In genomic region chr5:138438003-138438723, GRCh38 we compare ENCODE assay signal across 8 cellular contexts. TPM values are rescaled to one million over a fixed set of nuclear protein-coding genes. Genes with fewer than 3 reads are reported as not detected.
A peak's percentile ranks its signal among the peaks of the same experiment; 100 is the strongest.
DNase-seq lines count a peak whose midpoint lies in the region; ATAC-seq and TF ChIP-seq lines count a peak whose summit lies in the region.

No MANE protein-coding gene starts in this region.

- 85% methylated on average over 11 of the region's 11 CpGs for WGBS in SK-N-SH (ENCODE audit: low lambda C conversion rate)

- H3K4me1 ChIP-seq in SK-N-SH (ENCODE audit: control insufficient read depth in 1 of 2, insufficient read depth in 2 of 2, low read depth in 1 of 2, low read length in 1 of 2) (peaks cover 0 to 21% of the 10 kb centered on the region in 2 experiments; a peak in 1 of 4 replicates), iPS-20b (ENCODE audit: insufficient read depth, low read length) (peaks cover 4% of the 10 kb centered on the region; the same call in 1 of the 2 replicates)

- no peaks in the 10 kb centered on the region for H3K9me3 Mint-ChIP-seq in activated T-helper 1 cell treated with anti-CD3 and anti-CD28 coated beads, Interleukin-12 subunit alpha, Interleukin-12 subunit beta, Interleukin-2, Interleukin-4 antibody, amounts not matched to agents 30 ng/mL and 10 ng/mL and 1 ng/mL, durations not matched to agents 14 hours and 24 hours and 36 hours
- no peaks in the 10 kb centered on the region for H3K9me3 Mint-ChIP-seq in stimulated activated naive CD8-positive, alpha-beta T cell treated with anti-CD3 and anti-CD28 coated beads, Interleukin-15, amount 100 ng/mL, for 72 hours

- H3K79me2 ChIP-seq in SK-N-SH (ENCODE audit: insufficient read depth) = no peaks in the 10 kb centered on the region; the same call in 1 of the 2 replicates

- peaks cover 23% of the 10 kb centered on the region for H3F3A ChIP-seq in SK-N-SH (replicated peaks; ENCODE audit: insufficient read depth)

- H3K9me3 ChIP-seq in SK-N-SH (no peaks in the 10 kb centered on the region), iPS-20b (ENCODE audit: insufficient read depth, low read depth, low read length) (no peaks in the 10 kb centered on the region)

- CTCF ChIA-PET in SK-N-SH (lab: Yijun Ruan, JAX) = interaction anchor here (0.8 to 4.4 kb wide), 10 partner anchors 8 to 110 kb away, joined by 3 to 36 read pairs (median 6); partner anchors contain the start of gene KDM3B

- no peaks in the 10 kb centered on the region for H3K9me2 ChIP-seq in SK-N-SH

- peak overlapping the region; percentile 67 for H3K27ac Mint-ChIP-seq in activated T-helper 1 cell treated with anti-CD3 and anti-CD28 coated beads, Interleukin-12 subunit alpha, Interleukin-12 subunit beta, Interleukin-2, Interleukin-4 antibody, amounts not matched to agents 30 ng/mL and 10 ng/mL and 1 ng/mL, durations not matched to agents 14 hours and 24 hours and 36 hours
- H3K27ac Mint-ChIP-seq in stimulated activated naive CD8-positive, alpha-beta T cell treated with anti-CD3 and anti-CD28 coated beads, Interleukin-15, amount 100 ng/mL, for 72 hours = peak overlapping the region in 1 of 2 donors; percentile 91

- H3K27me3 Mint-ChIP-seq in activated T-helper 1 cell treated with anti-CD3 and anti-CD28 coated beads, Interleukin-12 subunit alpha, Interleukin-12 subunit beta, Interleukin-2, Interleukin-4 antibody, amounts not matched to agents 30 ng/mL and 10 ng/mL and 1 ng/mL, durations not matched to agents 14 hours and 24 hours and 36 hours (ENCODE audit: insufficient read depth) = peaks cover 6% of the 10 kb centered on the region
- H3K27me3 Mint-ChIP-seq in stimulated activated naive CD8-positive, alpha-beta T cell treated with anti-CD3 and anti-CD28 coated beads, Interleukin-15, amount 100 ng/mL, for 72 hours = peaks cover 17% of the 10 kb centered on the region

- TF ChIP-seq RAD21 in SK-N-SH (IDR thresholded peaks at IDR 0.05; ENCODE audit: low read length) = no peak

- POLR2A ChIA-PET in SK-N-SH (lab: Yijun Ruan, JAX) = interaction anchor here (1.0 to 1.3 kb wide), 2 partner anchors 10 to 12 kb away, joined by 3 to 4 read pairs; no protein-coding TSS in a partner anchor

- H3K36me3 ChIP-seq in SK-N-SH (replicated peaks in 1 of 2; ENCODE audit: control insufficient read depth in 1 of 2, insufficient read depth in 2 of 2, low read length in 1 of 2) (peaks cover 24 to 31% of the 10 kb centered on the region in 2 experiments), iPS-20b (ENCODE audit: insufficient read depth, low read depth, low read length) (peaks cover 31% of the 10 kb centered on the region)

- peak overlapping the region; percentile 77 for H3K4me2 ChIP-seq in SK-N-SH

- peaks cover 13% of the 10 kb centered on the region for H3K4me1 Mint-ChIP-seq in activated T-helper 1 cell treated with anti-CD3 and anti-CD28 coated beads, Interleukin-12 subunit alpha, Interleukin-12 subunit beta, Interleukin-2, Interleukin-4 antibody, amounts not matched to agents 30 ng/mL and 10 ng/mL and 1 ng/mL, durations not matched to agents 14 hours and 24 hours and 36 hours (ENCODE audit: low read depth)
- peaks cover 29% of the 10 kb centered on the region for H3K4me1 Mint-ChIP-seq in stimulated activated naive CD8-positive, alpha-beta T cell treated with anti-CD3 and anti-CD28 coated beads, Interleukin-15, amount 100 ng/mL, for 72 hours

- H3K36me3 Mint-ChIP-seq in activated T-helper 1 cell treated with anti-CD3 and anti-CD28 coated beads, Interleukin-12 subunit alpha, Interleukin-12 subunit beta, Interleukin-2, Interleukin-4 antibody, amounts not matched to agents 30 ng/mL and 10 ng/mL and 1 ng/mL, durations not matched to agents 14 hours and 24 hours and 36 hours (ENCODE audit: low read depth) = peaks cover 20% of the 10 kb centered on the region

- DNase-seq in SK-N-SH = no peak
- DNase-seq in activated T-helper 1 cell treated with anti-CD3 and anti-CD28 coated beads, Interleukin-12 subunit alpha, Interleukin-12 subunit beta, Interleukin-2, Interleukin-4 antibody, amounts not matched to agents 30 ng/mL and 10 ng/mL and 1 ng/mL, durations not matched to agents 14 hours and 24 hours and 36 hours (ENCODE audit: low spot score) = no peak
- no peak for DNase-seq in stimulated activated naive CD8-positive, alpha-beta T cell treated with anti-CD3 and anti-CD28 coated beads, Interleukin-15, amount 100 ng/mL, for 72 hours
- DNase-seq in stimulated activated CD4-positive, alpha-beta T cell treated with anti-CD3 and anti-CD28 coated beads, Interleukin-12 subunit alpha, Interleukin-12 subunit beta, amount 100 ng/mL, for 4 hours = no peak

- no peaks in the 10 kb centered on the region for H4K20me1 ChIP-seq in SK-N-SH (ENCODE audit: insufficient read depth)

- peak overlapping the region in 1 of 2 experiments; percentile 35; a peak in 1 of 4 replicates for H3K27ac ChIP-seq in SK-N-SH (ENCODE audit: low read depth in 2 of 2, low read length in 1 of 2)
- no peak overlapping the region for H3K27ac ChIP-seq in iPS-20b (ENCODE audit: low read length)

- no peak for TF ChIP-seq CTCF in SK-N-SH (IDR thresholded peaks at IDR 0.05)

- ATAC-seq in SK-N-SH treated with all-trans-retinoic acid at 6 μM for 48 hours (no peak), HG03108 (IDR thresholded peaks at IDR 0.05; ENCODE audit: unreplicated experiment) (no peak), HG03571 (IDR thresholded peaks at IDR 0.05; ENCODE audit: unreplicated experiment) (no peak)
- ATAC-seq in stimulated activated naive CD8-positive, alpha-beta T cell treated with anti-CD3 and anti-CD28 coated beads, Interleukin-15, amount 100 ng/mL, for 72 hours = no peak

- peak overlapping the region; percentile 75 for H3K4me3 Mint-ChIP-seq in activated T-helper 1 cell treated with anti-CD3 and anti-CD28 coated beads, Interleukin-12 subunit alpha, Interleukin-12 subunit beta, Interleukin-2, Interleukin-4 antibody, amounts not matched to agents 30 ng/mL and 10 ng/mL and 1 ng/mL, durations not matched to agents 14 hours and 24 hours and 36 hours
- H3K4me3 Mint-ChIP-seq in stimulated activated naive CD8-positive, alpha-beta T cell treated with anti-CD3 and anti-CD28 coated beads, Interleukin-15, amount 100 ng/mL, for 72 hours = peak overlapping the region; percentile 80 to 82

- 0 out of 2 replicates have a peak overlapping the region, but pooled peaks have one; percentile 43 for H2AFZ ChIP-seq in SK-N-SH (ENCODE audit: low read depth)

- peak overlapping the region; percentile 29; the same call in 1 of the 2 replicates for H3K9ac ChIP-seq in SK-N-SH
- peak overlapping the region; percentile 69; the same call in 1 of the 2 replicates for H3K9ac ChIP-seq in iPS-20b (ENCODE audit: low read depth, low read length)

- no peak for TF ChIP-seq EP300 in SK-N-SH (IDR thresholded peaks at IDR 0.05; ENCODE audit: borderline replicate concordance in 1 of 2, low read depth in 1 of 2, low read length in 1 of 2)

- H3K4me3 ChIP-seq in SK-N-SH (ENCODE audit: low read depth in 2 of 2, low read length in 1 of 2) = peak overlapping the region; percentile 65 to 84
- peak overlapping the region; percentile 89 for H3K4me3 ChIP-seq in iPS-20b (ENCODE audit: low read length)

- H3K27me3 ChIP-seq in SK-N-SH (ENCODE audit: insufficient read depth) = no peaks in the 10 kb centered on the region
- 0 out of 2 replicates have a peak, but pooled peaks cover 3% of the 10 kb centered on the region for H3K27me3 ChIP-seq in iPS-20b (ENCODE audit: insufficient read depth, low read length)

- intact Hi-C loops in activated T-helper 1 cell treated with anti-CD3 and anti-CD28 coated beads, Interleukin-12 subunit alpha, Interleukin-12 subunit beta, Interleukin-2, Interleukin-4 antibody, amounts not matched to agents 30 ng/mL and 10 ng/mL and 1 ng/mL, durations not matched to agents 14 hours and 24 hours and 36 hours (cut with micrococcal nuclease) = no loop called here

TF ChIP-seq in SK-N-SH, 30 proteins besides CTCF, POLR2A, EP300 and RAD21 (continues in another document):
- TF ChIP-seq JUND (IDR thresholded peaks at IDR 0.05) (no peak), FOXJ3 (CRISPR knock-in tag; IDR thresholded peaks at IDR 0.05) (no peak), TAF1 (IDR thresholded peaks at IDR 0.05; ENCODE audit: borderline replicate concordance, low read depth, low read length) (no peak), FOXM1 (IDR thresholded peaks at IDR 0.05; ENCODE audit: low read depth) (no peak)

TF ChIP-seq in SK-N-SH treated with all-trans-retinoic acid at 6 μM for 48 hours, 23 proteins besides CTCF, POLR2A, EP300 and RAD21 (continues in another document):
- no peak for TF ChIP-seq PATZ1 (CRISPR knock-in tag; IDR thresholded peaks at IDR 0.05; ENCODE audit: borderline replicate concordance)
- no peak for TF ChIP-seq TOX (CRISPR knock-in tag; IDR thresholded peaks at IDR 0.05; ENCODE audit: borderline replicate concordance)
- TF ChIP-seq CSDC2 (CRISPR knock-in tag; IDR thresholded peaks at IDR 0.05) = no peak
- TF ChIP-seq PPARA (CRISPR knock-in tag; IDR thresholded peaks at IDR 0.05; ENCODE audit: borderline replicate concordance) = no peak

RNA-seq across cellular contexts. Expression of gene REEP2, which starts 0.7 kb away (rescaled TPM):
- polyA plus RNA-seq in SK-N-SH (2012; rRNA removed) = 25.4 and 31.2 TPM in 2 replicates
- 22.8 and 24.0 TPM in 2 replicates for polyA plus RNA-seq in SK-N-SH (2012; cell fraction: cytosol; rRNA removed)
- polyA plus RNA-seq in SK-N-SH (2012; cell fraction: nucleus; rRNA removed) = 63.3 and 71.6 TPM in 2 replicates
- 5.1 and 5.4 TPM in 2 replicates for total RNA-seq in activated T-helper 1 cell treated with anti-CD3 and anti-CD28 coated beads, Interleukin-12 subunit alpha, Interleukin-12 subunit beta, Interleukin-2, Interleukin-4 antibody, amounts not matched to agents 30 ng/mL and 10 ng/mL and 1 ng/mL, durations not matched to agents 14 hours and 24 hours and 36 hours

RNA-seq across cellular contexts. Expression of gene EGR1, which starts 27.1 kb away (rescaled TPM):
- polyA plus RNA-seq in SK-N-SH (2012; rRNA removed) = 28.4 and 48.0 TPM in 2 replicates
- polyA plus RNA-seq in SK-N-SH (2012; cell fraction: cytosol; rRNA removed) = 28.1 and 41.7 TPM in 2 replicates
- polyA plus RNA-seq in SK-N-SH (2012; cell fraction: nucleus; rRNA removed) = 81.7 and 86.6 TPM in 2 replicates
- total RNA-seq in activated T-helper 1 cell treated with anti-CD3 and anti-CD28 coated beads, Interleukin-12 subunit alpha, Interleukin-12 subunit beta, Interleukin-2, Interleukin-4 antibody, amounts not matched to agents 30 ng/mL and 10 ng/mL and 1 ng/mL, durations not matched to agents 14 hours and 24 hours and 36 hours = 42.8 and 43.0 TPM in 2 replicates
